ENCODE assay signal across 11 cellular contexts in the genomic region with DNA sequence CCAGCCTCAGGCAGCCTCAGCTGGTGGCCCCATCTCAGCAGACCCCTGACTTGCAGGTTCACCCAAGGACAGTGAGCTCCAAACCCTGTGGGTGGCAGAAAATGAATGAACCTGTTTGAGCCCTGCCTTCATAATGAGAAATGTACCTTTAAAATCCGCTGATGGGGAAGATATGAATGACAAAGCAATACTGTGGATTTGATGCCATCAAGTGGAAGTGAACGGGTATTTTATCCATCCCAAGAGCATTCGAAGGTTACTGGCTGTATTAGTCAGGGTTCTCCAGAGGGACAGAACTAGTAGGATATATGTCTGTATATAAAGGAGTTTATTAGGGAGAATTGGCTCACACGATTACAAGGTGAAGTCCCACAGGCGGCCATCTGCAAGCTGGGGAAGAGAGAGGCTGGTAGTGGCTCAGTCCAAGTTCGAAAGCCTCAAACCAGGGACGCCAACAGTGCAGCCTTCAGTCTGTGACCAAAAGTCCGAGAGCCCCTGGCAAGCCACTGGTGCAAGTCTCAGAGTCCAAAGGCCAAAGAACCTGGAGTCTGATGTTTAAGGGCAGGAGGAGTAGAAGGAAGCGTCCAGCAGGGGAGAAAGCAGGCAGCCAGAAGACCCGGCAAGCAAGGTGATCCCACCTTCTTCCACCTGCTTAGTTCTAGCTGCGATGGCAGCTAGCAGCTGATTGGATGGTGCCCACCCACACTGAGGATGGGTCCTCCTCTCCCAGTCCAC. TPM values are rescaled to one million over a fixed set of nuclear protein-coding genes. Genes with fewer than 3 reads are reported as not detected.
A peak's percentile ranks its signal among the peaks of the same experiment; 100 is the strongest.
DNase-seq lines count a peak whose midpoint lies in the region; ATAC-seq lines count a peak whose summit lies in the region.
"Had no signal": no experiment of that assay in that cellular context is flagged by ENCODE, and none has a peak within 500 bp of the region (broad histone marks: within the 10 kb centered on the region; RNA-seq: fewer than 3 reads in every experiment).

No MANE protein-coding gene starts in this region.

- intact Hi-C loops in left ventricle myocardium superior (cut with micrococcal nuclease) = no loop called here

- H4K20me1 ChIP-seq in BLaER1 = peaks cover 4% of the 10 kb centered on the region; the same call in 1 of the 2 replicates

- H3K36me3 ChIP-seq in BLaER1 = no peaks in the 10 kb centered on the region
- H3K36me3 ChIP-seq: MG63 had no signal

- no peaks in the 10 kb centered on the region for H3K9me3 ChIP-seq in BLaER1
- H3K9me3 ChIP-seq: MG63 had no signal

- no peaks in the 10 kb centered on the region for H3K9me3 Mint-ChIP-seq in activated CD8-positive, alpha-beta T cell treated with anti-CD3 and anti-CD28 coated beads, Interleukin-2, amount 10 ng/mL, durations not matched to agents 7 days and 5 days (ENCODE audit: insufficient read depth)

- peak overlapping the region; percentile 95 for H3K27ac Mint-ChIP-seq in activated CD8-positive, alpha-beta T cell treated with anti-CD3 and anti-CD28 coated beads, Interleukin-2, amount 10 ng/mL, durations not matched to agents 7 days and 5 days

- CTCF ChIA-PET in activated CD8-positive, alpha-beta T cell treated with anti-CD3 and anti-CD28 coated beads, Interleukin-2, amount 10 ng/mL, durations not matched to agents 7 days and 5 days (lab: Charles Lee) = interaction anchor here (0.7 to 5.0 kb wide), 6 partner anchors 12 to 118 kb away, joined by 3 to 25 read pairs (median 4); a partner anchor contains a TSS

- no peak overlapping the region; the same call in 1 of the 2 replicates for H3K27ac ChIP-seq in BLaER1

- H3K36me3 Mint-ChIP-seq in activated CD8-positive, alpha-beta T cell treated with anti-CD3 and anti-CD28 coated beads, Interleukin-2, amount 10 ng/mL, durations not matched to agents 7 days and 5 days (ENCODE audit: low read depth) = peaks cover 12% of the 10 kb centered on the region

- peak overlapping the region; percentile 87 for H3K4me3 Mint-ChIP-seq in activated CD8-positive, alpha-beta T cell treated with anti-CD3 and anti-CD28 coated beads, Interleukin-2, amount 10 ng/mL, durations not matched to agents 7 days and 5 days

- no peaks in the 10 kb centered on the region for H3K27me3 Mint-ChIP-seq in activated CD8-positive, alpha-beta T cell treated with anti-CD3 and anti-CD28 coated beads, Interleukin-2, amount 10 ng/mL, durations not matched to agents 7 days and 5 days (ENCODE audit: low read depth)

- POLR2A ChIA-PET in activated CD8-positive, alpha-beta T cell treated with anti-CD3 and anti-CD28 coated beads, Interleukin-2, amount 10 ng/mL, durations not matched to agents 7 days and 5 days (lab: Charles Lee) = interaction anchor here (0.6 to 3.5 kb wide), 4 partner anchors 12 to 118 kb away, joined by 3 to 23 read pairs (median 5); a partner anchor contains a TSS

- peak overlapping the region; percentile 96 for H3K4me2 ChIP-seq in BLaER1

- H3K4me1 ChIP-seq in BLaER1 = peaks cover 88% of the 10 kb centered on the region

- H3K9ac ChIP-seq in BLaER1 = no peak overlapping the region

- peak; percentile 34 for DNase-seq in GF-D8 (lab: John Stamatoyannopoulos, UW)
- no peak for DNase-seq in activated CD8-positive, alpha-beta T cell treated with anti-CD3 and anti-CD28 coated beads, Interleukin-2, amount 10 ng/mL, durations not matched to agents 7 days and 5 days
- DNase-seq in left ventricle myocardium superior = peak; percentile 18
- no peak for DNase-seq in NCI-H187 treated with DMSO at 0.1 percent for 48 hours (lab: John Stamatoyannopoulos, UW)
- DNase-seq in inferior parietal cortex (ENCODE audit: extremely low spot score) = no peak
- no peak for DNase-seq in cortex of kidney (lab: John Stamatoyannopoulos, UW)
- DNase-seq: DMS79, MG63, NCI-H748 treated with DMSO at 0.1 percent for 48 hours had no signal

- H3K27me3 ChIP-seq in BLaER1 = no peaks in the 10 kb centered on the region
- H3K27me3 ChIP-seq: MG63 had no signal

- H3K4me3 ChIP-seq in BLaER1 = peak overlapping the region; percentile 56; the same call in 1 of the 2 replicates
- H3K4me3 ChIP-seq: MG63 had no signal

- ATAC-seq in activated CD8-positive, alpha-beta T cell treated with anti-CD3 and anti-CD28 coated beads, Interleukin-2, amount 10 ng/mL, durations not matched to agents 7 days and 5 days = no peak
- no peak for ATAC-seq in left ventricle myocardium superior
- no peak for ATAC-seq in GM19455 (IDR thresholded peaks at IDR 0.05; ENCODE audit: unreplicated experiment)

- H3K4me1 Mint-ChIP-seq in activated CD8-positive, alpha-beta T cell treated with anti-CD3 and anti-CD28 coated beads, Interleukin-2, amount 10 ng/mL, durations not matched to agents 7 days and 5 days (ENCODE audit: low read depth) = peaks cover 84% of the 10 kb centered on the region

RNA-seq across cellular contexts. Expression of a gene that starts 32.1 kb away (rescaled TPM):
- 10 to 100 TPM; 10.0 to 10.5 TPM for total RNA-seq in activated CD8-positive, alpha-beta T cell treated with anti-CD3 and anti-CD28 coated beads, Interleukin-2, amount 10 ng/mL, durations not matched to agents 7 days and 5 days
- total RNA-seq in left ventricle myocardium superior = 43.9 TPM

Comparison
In these comparisons a context has a peak if more than half of its experiments do, and no peak if none do; other contexts are left out.
1. DNase-seq: peak in GF-D8 (single experiment) and left ventricle myocardium superior (single experiment); none in activated CD8-positive, alpha-beta T cell treated with anti-CD3 and anti-CD28 coated beads, Interleukin-2, amount 10 ng/mL, durations not matched to agents 7 days and 5 days (single experiment), NCI-H187 treated with DMSO at 0.1 percent for 48 hours (single experiment), inferior parietal cortex (single experiment) and cortex of kidney (single experiment).